Comparison of ENCODE assay signal across 18 cellular contexts in genomic region chr10:59724098-59724938, GRCh38. TPM values are rescaled to one million over a fixed set of nuclear protein-coding genes. Genes with fewer than 3 reads are reported as not detected.
"Had no signal": no experiment of that assay in that cellular context is flagged by ENCODE, and none has a peak within 500 bp of the region (broad histone marks: within the 10 kb centered on the region; RNA-seq: fewer than 3 reads in every experiment).

No MANE protein-coding gene starts in this region.

- H3K36me3 Mint-ChIP-seq: activated naive CD4-positive, alpha-beta T cell treated with anti-CD3 and anti-CD28 coated beads, Interleukin-2, amount 50 U/mL, for 24 hours; brain; stimulated activated naive B cell treated with anti-CD40 and anti-IgM and Interleukin-4, amounts not matched to agents 10 μg/mL and 1 μg/mL and 100 μg/mL, for 72 hours; type B pancreatic cell had no signal

- H3K9ac ChIP-seq: parathyroid adenoma had no signal

- H3K4me1 Mint-ChIP-seq: activated naive CD4-positive, alpha-beta T cell treated with anti-CD3 and anti-CD28 coated beads, Interleukin-2, amount 50 U/mL, for 24 hours; brain; central memory CD8-positive, alpha-beta T cell; naive B cell; stimulated activated naive B cell treated with anti-CD40 and anti-IgM and Interleukin-4, amounts not matched to agents 10 μg/mL and 1 μg/mL and 100 μg/mL, for 72 hours had no signal

- H3K27ac ChIP-seq: parathyroid adenoma had no signal

- H2AFZ ChIP-seq: parathyroid adenoma had no signal

- H3K4me3 Mint-ChIP-seq: activated naive CD4-positive, alpha-beta T cell treated with anti-CD3 and anti-CD28 coated beads, Interleukin-2, amount 50 U/mL, for 24 hours; brain; central memory CD8-positive, alpha-beta T cell; stimulated activated naive B cell treated with anti-CD40 and anti-IgM and Interleukin-4, amounts not matched to agents 10 μg/mL and 1 μg/mL and 100 μg/mL, for 72 hours; T-helper 2 cell treated with Interferon-gamma antibody and Interleukin-4, amounts not matched to agents 5 μg/mL and 100 μg/mL, for 36 hours; type B pancreatic cell had no signal

- H3K9me3 Mint-ChIP-seq: activated naive CD4-positive, alpha-beta T cell treated with anti-CD3 and anti-CD28 coated beads, Interleukin-2, amount 50 U/mL, for 24 hours; central memory CD8-positive, alpha-beta T cell; type B pancreatic cell had no signal

- DNase-seq: amniotic stem cell; glutamatergic neuron; left cardiac atrium; mesenchymal stem cell; naive B cell; right cardiac atrium; stimulated activated CD4-positive, alpha-beta T cell treated with anti-CD3 and anti-CD28 coated beads, Interleukin-2, amount 100 ng/mL, for 24 hours; stimulated activated naive B cell treated with anti-CD40 and anti-IgM and Interleukin-4, amounts not matched to agents 10 μg/mL and 1 μg/mL and 100 μg/mL, for 72 hours; substantia nigra had no signal

- H3K4me1 ChIP-seq: parathyroid adenoma had no signal

- H3K27me3 Mint-ChIP-seq: stimulated activated naive B cell treated with anti-CD40 and anti-IgM and Interleukin-4, amounts not matched to agents 10 μg/mL and 1 μg/mL and 100 μg/mL, for 72 hours; type B pancreatic cell had no signal

- ATAC-seq: activated CD4-positive, CD25-positive, alpha-beta regulatory T cell treated with anti-CD3 and anti-CD28 coated beads, Interleukin-2, amount 50 U/mL, for 24 hours; esophagus mucosa; left cardiac atrium; right cardiac atrium; stimulated activated naive B cell treated with anti-CD40 and anti-IgM and Interleukin-4, amounts not matched to agents 10 μg/mL and 1 μg/mL and 100 μg/mL, for 72 hours had no signal

- H3K27ac Mint-ChIP-seq: activated naive CD4-positive, alpha-beta T cell treated with anti-CD3 and anti-CD28 coated beads, Interleukin-2, amount 50 U/mL, for 24 hours; naive B cell; stimulated activated naive B cell treated with anti-CD40 and anti-IgM and Interleukin-4, amounts not matched to agents 10 μg/mL and 1 μg/mL and 100 μg/mL, for 72 hours; T-helper 2 cell treated with Interferon-gamma antibody and Interleukin-4, amounts not matched to agents 5 μg/mL and 100 μg/mL, for 36 hours; type B pancreatic cell had no signal

- H3K79me2 ChIP-seq: parathyroid adenoma had no signal

RNA-seq across cellular contexts. Expression of gene MRLN, which starts 28.9 kb away (rescaled TPM):
- total RNA-seq: dermis microvascular lymphatic vessel endothelial cell, esophagus mucosa, left cardiac atrium, right cardiac atrium had no signal
- polyA plus RNA-seq: right cardiac atrium had no signal
